19 cellular contexts compared by ENCODE assay signal in genomic region chr9:129405831-129406220, GRCh38.
DNase-seq lines count a peak whose midpoint lies in the region; ATAC-seq, FAIRE-seq and TF ChIP-seq lines count a peak whose summit lies in the region.
"Had no signal": no experiment of that assay in that cellular context is flagged by ENCODE, and none has a peak within 500 bp of the region (broad histone marks: within the 10 kb centered on the region; RNA-seq: fewer than 3 reads in every experiment).

No MANE protein-coding gene starts in this region.

- TF ChIP-seq CTCF in K562 (IDR thresholded peaks at IDR 0.05 in 2 of 3, conservative IDR thresholded peaks at IDR 0.05 in 1 of 3; ENCODE audit: insufficient read depth in 2 of 3, low read depth in 1 of 3, low read length in 3 of 3) (no peak), HepG2 (CRISPR knock-in tag; IDR thresholded peaks at IDR 0.05) (no peak), spleen (IDR thresholded peaks at IDR 0.05 in 8 of 11, conservative IDR thresholded peaks at IDR 0.05 in 3 of 11) (no peak), D721Med (IDR thresholded peaks at IDR 0.05; ENCODE audit: insufficient read depth, missing control alignments) (no peak)

- no peak for FAIRE-seq in K562 (lab: Jason Lieb, UNC)
- no peak for FAIRE-seq in HepG2 (lab: Jason Lieb, UNC)
- FAIRE-seq in D721Med (lab: Jason Lieb, UNC) = no peak
- FAIRE-seq: GM12878 had no signal

- H3K4me2 ChIP-seq in K562 (ENCODE audit: insufficient read depth, low read length) (peak overlapping the region; percentile 93), HepG2 (ENCODE audit: low read depth, low read length) (peak overlapping the region; percentile 74; the same call in 1 of the 2 replicates)

- BruUV-seq in K562 (replicated peaks; lab: Mats Ljungman, UMichigan) (no TSS peak), HepG2 (replicated peaks; lab: Mats Ljungman, UMichigan) (no TSS peak)

- no peak for ATAC-seq in Right ventricle myocardium inferior
- ATAC-seq in K562 = no peak; the same call in 2 of the 3 replicates
- ATAC-seq in HepG2 = no peak
- ATAC-seq in GM19452 (IDR thresholded peaks at IDR 0.05; ENCODE audit: unreplicated experiment) = no peak
- ATAC-seq: activated CD8-positive, alpha-beta T cell treated with anti-CD3 and anti-CD28 coated beads for 36 hours had no signal

- no peak for TF ChIP-seq POLR2A in K562 (conservative IDR thresholded peaks at IDR 0.05)
- no peak for TF ChIP-seq POLR2A in HepG2 (IDR thresholded peaks at IDR 0.05; ENCODE audit: insufficient read depth in 1 of 2, low read depth in 2 of 2, low read length in 2 of 2)
- TF ChIP-seq POLR2A in spleen (IDR thresholded peaks at IDR 0.05) = no peak

- CTCF ChIA-PET in K562 (lab: Yijun Ruan, JAX; ENCODE audit: low intra/inter-chr PET ratio) (no interaction called here), HepG2 (lab: Yijun Ruan, JAX; ENCODE audit: low intra/inter-chr PET ratio, low total read pairs) (no interaction called here)

- H3K9me3 ChIP-seq in K562 (replicated peaks; ENCODE audit: control insufficient read depth, insufficient read depth, low read depth, low read length) (peaks cover 9% of the 10 kb centered on the region), HepG2 (ENCODE audit: low read length) (no peaks in the 10 kb centered on the region), spleen (no peaks in the 10 kb centered on the region)
- H3K9me3 ChIP-seq: HAP-1, mucosa of descending colon, prostate gland had no signal

- no peaks in the 10 kb centered on the region for H3K36me3 ChIP-seq in K562 (ENCODE audit: control insufficient read depth, insufficient read depth, low read length)
- no peaks in the 10 kb centered on the region for H3K36me3 ChIP-seq in HepG2 (replicated peaks in 1 of 2; ENCODE audit: control insufficient read depth in 1 of 2, insufficient read depth in 2 of 2, low read length in 2 of 2)
- no peaks in the 10 kb centered on the region for H3K36me3 ChIP-seq in spleen
- H3K36me3 ChIP-seq: HAP-1, prostate gland had no signal

- peak overlapping the region; percentile 88 for H2AFZ ChIP-seq in K562 (ENCODE audit: low read depth, low read length)
- H2AFZ ChIP-seq in HepG2 (ENCODE audit: low read length) = no peak overlapping the region

- in situ Hi-C loops in K562 (cut with MboI) (loop anchor here (5.0 kb wide), 1 partner anchor 81 kb away; no protein-coding TSS in a partner anchor), HepG2 (cut with HindIII; ENCODE audit: extremely low pct_ligation_motif_present, low pct_unique_long_range_greater_than_20kb) (no loop called here)

- peaks cover 9% of the 10 kb centered on the region; the same call in 2 of the 3 replicates for H3K79me2 ChIP-seq in K562 (ENCODE audit: control insufficient read depth, insufficient read depth, low read length)
- H3K79me2 ChIP-seq in HepG2 (ENCODE audit: insufficient read depth, low read length) = no peaks in the 10 kb centered on the region

- H4K20me1 ChIP-seq in K562 (replicated peaks; ENCODE audit: control insufficient read depth, insufficient read depth, low read length) (no peaks in the 10 kb centered on the region), HepG2 (ENCODE audit: insufficient read depth, low read length) (no peaks in the 10 kb centered on the region)

- H3K27me3 ChIP-seq in K562 (ENCODE audit: control insufficient read depth in 2 of 2, insufficient read depth in 2 of 2, low read length in 2 of 2) (no peaks in the 10 kb centered on the region), HepG2 (ENCODE audit: control insufficient read depth in 1 of 2, insufficient read depth in 2 of 2, low read length in 2 of 2) (peaks cover 9 to 38% of the 10 kb centered on the region in 2 experiments; a peak in 4 of 5 replicates), spleen (replicated peaks in 1 of 7) (no peaks in the 10 kb centered on the region)

- intact Hi-C loops in Right ventricle myocardium inferior (cut with DNase I) = loop anchor here (10.0 kb wide), 1 partner anchor 849 kb away; no protein-coding TSS in a partner anchor
- intact Hi-C loops in cardiac septum (cut with DNase I) = no loop called here
- intact Hi-C loops in K562 (cut with micrococcal nuclease) = loop anchor here (10.0 kb wide), 2 partner anchors 189 to 231 kb away; partner anchors contain the start of gene IER5L
- intact Hi-C loops in HepG2 (cut with micrococcal nuclease; ENCODE audit: unreplicated experiment) = loop anchor here (5.0 kb wide), 1 partner anchor 71 kb away; no protein-coding TSS in a partner anchor
- intact Hi-C loops in spleen (cut with DNase I; ENCODE audit: low total_unique reads) = no loop called here

- 39% methylated on average over 5 of the region's 5 CpGs for WGBS in K562 (ENCODE audit: insufficient coverage, low coverage, missing lambda C conversion rate)
- WGBS in HepG2 (ENCODE audit: low lambda C conversion rate) = 50% methylated on average over 2 of the region's 5 CpGs
- 76 to 93% (median 82%) methylated on average over 5 of the region's 5 CpGs for WGBS in spleen, 5 donors

- POLR2A ChIA-PET in K562 (lab: Yijun Ruan, JAX) (interaction anchor here (1.0 kb wide), 1 partner anchor 274 kb away, joined by 3 read pairs; no protein-coding TSS in a partner anchor), HepG2 (lab: Yijun Ruan, JAX) (interaction anchor here (1.9 kb wide), 1 partner anchor 91 kb away, joined by 4 read pairs; no protein-coding TSS in a partner anchor)

- H3K9ac ChIP-seq in K562 (ENCODE audit: insufficient read depth in 1 of 2, low read depth in 2 of 2, low read length in 2 of 2) (peak overlapping the region; percentile 71 to 85), HepG2 (ENCODE audit: insufficient read depth, low read depth, low read length) (no peak overlapping the region)

- no peaks in the 10 kb centered on the region for H3K9me1 ChIP-seq in K562 (ENCODE audit: control insufficient read depth, insufficient read depth, low read length)

- peak overlapping the region; percentile 79 for H3K27ac ChIP-seq in K562 (ENCODE audit: extremely low read depth, low read depth, low read length)
- no peak overlapping the region for H3K27ac ChIP-seq in HepG2 (ENCODE audit: extremely low read length, insufficient read depth, low read length)
- no peak overlapping the region for H3K27ac ChIP-seq in spleen
- H3K27ac ChIP-seq: prostate gland had no signal

- TF ChIP-seq RAD21 in K562 (CRISPR knock-in tag; conservative IDR thresholded peaks at IDR 0.05 in 1 of 2, IDR thresholded peaks at IDR 0.05 in 1 of 2) = no peak
- TF ChIP-seq RAD21 in HepG2 (CRISPR knock-in tag; IDR thresholded peaks at IDR 0.05) = no peak

- DNase-seq in Right ventricle myocardium inferior (ENCODE audit: missing footprints) (peak; percentile 53), cardiac septum (ENCODE audit: low spot score) (no peak), K562 (ENCODE audit: extremely low read depth in 1 of 4, low spot score in 3 of 4) (no peak), HepG2 (ENCODE audit: low spot score) (no peak), spleen (peak; percentile 62), D721Med (ENCODE audit: insufficient read length, low spot score) (no peak), NCI-H1092 (lab: John Stamatoyannopoulos, UW) (no peak)
- DNase-seq: activated CD4-positive, CD25-positive, alpha-beta regulatory T cell treated with anti-CD3 and anti-CD28 coated beads, Interleukin-2, amount 50 U/mL, for 72 hours; activated CD8-positive, alpha-beta T cell treated with anti-CD3 and anti-CD28 coated beads for 36 hours; activated gamma-delta T cell; DMS79 treated with DMSO at 0.1 percent for 48 hours; effector CD8-positive, alpha-beta T cell; NCI-H1436 treated with DMSO at 0.1 percent for 48 hours; NCI-H510A had no signal

- peak overlapping the region; percentile 31; the same call in 1 of the 2 replicates for H3K4me3 ChIP-seq in K562
- H3K4me3 ChIP-seq in HepG2 (replicated peaks in 1 of 3; ENCODE audit: insufficient read depth in 1 of 3, low read depth in 2 of 3, low read length in 3 of 3) = no peak overlapping the region; a peak in 1 of 6 replicates
- H3K4me3 ChIP-seq in spleen = no peak overlapping the region
- H3K4me3 ChIP-seq: GM12878, HAP-1, mucosa of descending colon, prostate gland had no signal

- H3K4me1 ChIP-seq in K562 (replicated peaks in 1 of 2; ENCODE audit: control insufficient read depth in 2 of 2, insufficient read depth in 2 of 2, low read length in 2 of 2) (peaks cover 54 to 80% of the 10 kb centered on the region in 2 experiments), HepG2 (ENCODE audit: insufficient read depth, low read length) (peaks cover 71% of the 10 kb centered on the region), spleen (peaks cover 0 to 20% (median 5%) of the 10 kb centered on the region in 6 donors)
- H3K4me1 ChIP-seq: prostate gland had no signal

- TF ChIP-seq EP300 in K562 (IDR thresholded peaks at IDR 0.05; ENCODE audit: low read length) (no peak), HepG2 (IDR thresholded peaks at IDR 0.05; ENCODE audit: low read depth in 2 of 2, low read length in 2 of 2) (no peak), HepG2 (CRISPR knock-in tag; IDR thresholded peaks at IDR 0.05; ENCODE audit: borderline replicate concordance) (no peak)

TF ChIP-seq in K562, 482 proteins besides CTCF, POLR2A, EP300 and RAD21 (continues in another document):
- TF ChIP-seq CBX3 (IDR thresholded peaks at IDR 0.05; ENCODE audit: borderline replicate concordance in 1 of 2, low read length in 2 of 2) (peak in 1 of 2 experiments; percentile 56; a peak in 1 of 3 replicates), RFX5 (IDR thresholded peaks at IDR 0.05; ENCODE audit: low read depth, low read length) (no peak), ZNF316 (IDR thresholded peaks at IDR 0.05) (peak; percentile 82), ASH1L (IDR thresholded peaks at IDR 0.05; ENCODE audit: borderline replicate concordance, low read depth, partially characterized antibody) (no peak), ZNF224 (CRISPR knock-in tag; IDR thresholded peaks at IDR 0.05) (no peak)

Comparison
In these comparisons a context has a peak if more than half of its experiments do, and no peak if none do; other contexts are left out.
1. DNase-seq: peak in Right ventricle myocardium inferior (single experiment) and spleen (single experiment); none in cardiac septum (single experiment), K562 (0 of 4), HepG2 (single experiment), D721Med (single experiment) and NCI-H1092 (single experiment).
2. intact Hi-C loops: an anchor here in Right ventricle myocardium inferior (10.0 kb wide), K562 (10.0 kb wide) and HepG2 (5.0 kb wide); none called in cardiac septum and spleen.